ENCODE assay signal across 8 cellular contexts in the genomic region with DNA sequence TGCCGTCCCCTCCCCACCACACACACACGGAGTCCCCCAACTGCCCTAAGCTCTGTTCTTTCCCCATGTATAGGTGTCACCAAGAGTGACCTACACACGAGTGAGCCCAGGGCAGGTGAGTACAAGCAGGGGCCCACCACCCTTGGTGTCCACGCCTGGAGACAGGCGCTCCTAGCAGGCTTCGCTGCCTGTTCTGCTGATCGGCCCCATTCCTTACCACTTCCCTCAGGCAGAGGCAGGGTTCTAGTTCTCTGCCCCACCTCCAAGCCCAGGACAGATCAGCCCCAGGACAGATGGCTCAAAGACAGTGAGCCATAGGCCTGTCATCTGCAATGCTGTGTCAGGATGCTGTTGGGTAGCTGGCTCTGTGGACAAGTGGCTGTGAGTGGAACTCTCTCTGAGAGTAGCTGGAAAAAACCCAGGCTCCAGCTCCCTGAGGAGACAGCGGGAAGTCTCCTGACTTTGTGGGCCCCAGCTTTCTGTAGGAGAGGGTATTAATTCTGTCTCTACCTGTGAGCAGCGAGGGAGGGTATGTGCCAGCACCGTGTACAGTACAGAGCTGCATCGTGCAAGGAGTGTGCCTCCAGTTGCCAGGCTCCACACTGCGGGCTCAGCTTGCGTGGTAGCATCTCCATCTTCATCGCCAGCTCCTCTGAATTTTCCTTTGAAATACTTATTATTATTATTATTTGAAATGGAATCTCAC. TPM values are rescaled to one million over a fixed set of nuclear protein-coding genes. Genes with fewer than 3 reads are reported as not detected.
DNase-seq lines count a peak whose midpoint lies in the region; ATAC-seq and TF ChIP-seq lines count a peak whose summit lies in the region.

No MANE protein-coding gene starts in this region.

- H3K4me1 Mint-ChIP-seq in activated CD4-positive, alpha-beta T cell treated with anti-CD3 and anti-CD28 coated beads, Interleukin-2, amount 10 ng/mL, durations not matched to agents 24 days and 14 days: peaks cover 21% of the 10 kb centered on the region
- peaks cover 28% of the 10 kb centered on the region for H3K4me1 Mint-ChIP-seq in activated CD8-positive, alpha-beta T cell treated with anti-CD3 and anti-CD28 coated beads for 36 hours (ENCODE audit: low read depth)
- peaks cover 52% of the 10 kb centered on the region for H3K4me1 Mint-ChIP-seq in stimulated activated effector memory CD8-positive, alpha-beta T cell treated with anti-CD3 and anti-CD28 coated beads, Interleukin-12 subunit alpha, Interleukin-12 subunit beta, amount 100 ng/mL, for 72 hours

- no peaks in the 10 kb centered on the region for H3K9me3 Mint-ChIP-seq in activated CD4-positive, alpha-beta T cell treated with anti-CD3 and anti-CD28 coated beads, Interleukin-2, amount 10 ng/mL, durations not matched to agents 24 days and 14 days
- no peaks in the 10 kb centered on the region for H3K9me3 Mint-ChIP-seq in activated CD8-positive, alpha-beta T cell treated with anti-CD3 and anti-CD28 coated beads for 36 hours
- no peaks in the 10 kb centered on the region for H3K9me3 Mint-ChIP-seq in stimulated activated effector memory CD8-positive, alpha-beta T cell treated with anti-CD3 and anti-CD28 coated beads, Interleukin-12 subunit alpha, Interleukin-12 subunit beta, amount 100 ng/mL, for 72 hours

- no peaks in the 10 kb centered on the region for H3K27me3 Mint-ChIP-seq in activated CD4-positive, alpha-beta T cell treated with anti-CD3 and anti-CD28 coated beads, Interleukin-2, amount 10 ng/mL, durations not matched to agents 24 days and 14 days
- no peaks in the 10 kb centered on the region for H3K27me3 Mint-ChIP-seq in activated CD8-positive, alpha-beta T cell treated with anti-CD3 and anti-CD28 coated beads for 36 hours

- TF ChIP-seq CTCF in activated CD8-positive, alpha-beta T cell treated with anti-CD3 and anti-CD28 coated beads for 36 hours (IDR thresholded peaks at IDR 0.05): no peak

- CTCF ChIA-PET in activated CD8-positive, alpha-beta T cell treated with anti-CD3 and anti-CD28 coated beads for 36 hours (lab: Charles Lee): interaction anchor here (0.8 to 11.2 kb wide), 8 partner anchors 11 to 452 kb away, joined by 3 to 102 read pairs (median 12); a partner anchor contains a TSS

- H3K4me3 ChIP-seq in iPS-11a (ENCODE audit: low read depth, low read length): peak overlapping the region; percentile 72

- POLR2A ChIA-PET in activated CD8-positive, alpha-beta T cell treated with anti-CD3 and anti-CD28 coated beads for 36 hours (lab: Charles Lee): interaction anchor here (1.0 to 2.6 kb wide), 7 partner anchors 12 to 48 kb away, joined by 3 to 9 read pairs (median 5); no protein-coding TSS in a partner anchor

- peaks cover 31% of the 10 kb centered on the region for H3K36me3 Mint-ChIP-seq in activated CD4-positive, alpha-beta T cell treated with anti-CD3 and anti-CD28 coated beads, Interleukin-2, amount 10 ng/mL, durations not matched to agents 24 days and 14 days (ENCODE audit: low read depth)
- peaks cover 11% of the 10 kb centered on the region for H3K36me3 Mint-ChIP-seq in activated CD8-positive, alpha-beta T cell treated with anti-CD3 and anti-CD28 coated beads for 36 hours (ENCODE audit: low read depth)
- H3K36me3 Mint-ChIP-seq in stimulated activated effector memory CD8-positive, alpha-beta T cell treated with anti-CD3 and anti-CD28 coated beads, Interleukin-12 subunit alpha, Interleukin-12 subunit beta, amount 100 ng/mL, for 72 hours: peaks cover 33% of the 10 kb centered on the region

- intact Hi-C loops in activated CD4-positive, alpha-beta T cell treated with anti-CD3 and anti-CD28 coated beads, Interleukin-2, amount 10 ng/mL, durations not matched to agents 24 days and 14 days (cut with micrococcal nuclease): loop anchor here (5.0 to 10.0 kb wide), 4 partner anchors 195 to 842 kb away; a partner anchor contains a TSS
- intact Hi-C loops in activated CD8-positive, alpha-beta T cell treated with anti-CD3 and anti-CD28 coated beads for 36 hours (cut with micrococcal nuclease): no loop called here

- H3K4me3 Mint-ChIP-seq in activated CD4-positive, alpha-beta T cell treated with anti-CD3 and anti-CD28 coated beads, Interleukin-2, amount 10 ng/mL, durations not matched to agents 24 days and 14 days: peak overlapping the region; percentile 93
- peak overlapping the region; percentile 86 for H3K4me3 Mint-ChIP-seq in activated CD8-positive, alpha-beta T cell treated with anti-CD3 and anti-CD28 coated beads for 36 hours
- H3K4me3 Mint-ChIP-seq in stimulated activated effector memory CD8-positive, alpha-beta T cell treated with anti-CD3 and anti-CD28 coated beads, Interleukin-12 subunit alpha, Interleukin-12 subunit beta, amount 100 ng/mL, for 72 hours: peak overlapping the region; percentile 97

- H3K27ac Mint-ChIP-seq in activated CD4-positive, alpha-beta T cell treated with anti-CD3 and anti-CD28 coated beads, Interleukin-2, amount 10 ng/mL, durations not matched to agents 24 days and 14 days: peak overlapping the region; percentile 79
- H3K27ac Mint-ChIP-seq in activated CD8-positive, alpha-beta T cell treated with anti-CD3 and anti-CD28 coated beads for 36 hours: peak overlapping the region; percentile 76
- peak overlapping the region; percentile 92 for H3K27ac Mint-ChIP-seq in stimulated activated effector memory CD8-positive, alpha-beta T cell treated with anti-CD3 and anti-CD28 coated beads, Interleukin-12 subunit alpha, Interleukin-12 subunit beta, amount 100 ng/mL, for 72 hours

- no peak for DNase-seq in activated CD4-positive, alpha-beta T cell treated with anti-CD3 and anti-CD28 coated beads, Interleukin-2, amount 10 ng/mL, durations not matched to agents 24 days and 14 days
- DNase-seq in activated CD4-positive, alpha-beta T cell treated with anti-CD3 and anti-CD28 coated beads, Interleukin-2, amount 50 U/mL, for 1 hour: no peak
- DNase-seq in activated CD8-positive, alpha-beta T cell treated with anti-CD3 and anti-CD28 coated beads for 36 hours: no peak
- DNase-seq in stimulated activated effector memory CD8-positive, alpha-beta T cell treated with anti-CD3 and anti-CD28 coated beads, Interleukin-12 subunit alpha, Interleukin-12 subunit beta, amount 100 ng/mL, for 72 hours (ENCODE audit: low spot score in 2 of 2): no peak
- DNase-seq in DMS153 treated with DMSO at 0.1 percent for 48 hours (lab: John Stamatoyannopoulos, UW; ENCODE audit: unreplicated experiment) (no peak), Kasumi-1 (lab: John Stamatoyannopoulos, UW) (no peak), AML-193 (lab: John Stamatoyannopoulos, UW) (no peak)

- ATAC-seq in activated CD8-positive, alpha-beta T cell treated with anti-CD3 and anti-CD28 coated beads for 36 hours: no peak
- no peak for ATAC-seq in stimulated activated effector memory CD8-positive, alpha-beta T cell treated with anti-CD3 and anti-CD28 coated beads, Interleukin-12 subunit alpha, Interleukin-12 subunit beta, amount 100 ng/mL, for 72 hours

RNA-seq across cellular contexts. Expression of a gene that starts 0.9 kb away (rescaled TPM):
- 69.7 and 77.9 TPM in 2 replicates for total RNA-seq in activated CD4-positive, alpha-beta T cell treated with anti-CD3 and anti-CD28 coated beads, Interleukin-2, amount 10 ng/mL, durations not matched to agents 24 days and 14 days
- total RNA-seq in activated CD8-positive, alpha-beta T cell treated with anti-CD3 and anti-CD28 coated beads for 36 hours: 10 to 100 TPM; 46.7 to 50.2 TPM

RNA-seq across cellular contexts. Expression of a gene that starts 2.6 kb away (rescaled TPM):
- total RNA-seq in activated CD4-positive, alpha-beta T cell treated with anti-CD3 and anti-CD28 coated beads, Interleukin-2, amount 10 ng/mL, durations not matched to agents 24 days and 14 days: 20.0 and 20.1 TPM in 2 replicates
- 10 to 100 TPM in 1 of 2 experiments, 1 to 10 TPM in 1; 9.7 to 10.1 TPM for total RNA-seq in activated CD8-positive, alpha-beta T cell treated with anti-CD3 and anti-CD28 coated beads for 36 hours

RNA-seq across cellular contexts. Expression of a gene that starts 20.1 kb away (rescaled TPM):
- total RNA-seq in activated CD4-positive, alpha-beta T cell treated with anti-CD3 and anti-CD28 coated beads, Interleukin-2, amount 10 ng/mL, durations not matched to agents 24 days and 14 days: 91.3 and 91.4 TPM in 2 replicates
- 10 to 100 TPM; 54.8 to 59.3 TPM for total RNA-seq in activated CD8-positive, alpha-beta T cell treated with anti-CD3 and anti-CD28 coated beads for 36 hours

RNA-seq across cellular contexts. Expression of a gene that starts 23.5 kb away (rescaled TPM):
- 43.1 and 49.8 TPM in 2 replicates for total RNA-seq in activated CD4-positive, alpha-beta T cell treated with anti-CD3 and anti-CD28 coated beads, Interleukin-2, amount 10 ng/mL, durations not matched to agents 24 days and 14 days
- total RNA-seq in activated CD8-positive, alpha-beta T cell treated with anti-CD3 and anti-CD28 coated beads for 36 hours: 10 to 100 TPM; 22.8 to 22.9 TPM

RNA-seq across cellular contexts. Expression of a gene that starts 53.3 kb away (rescaled TPM):
- total RNA-seq in activated CD4-positive, alpha-beta T cell treated with anti-CD3 and anti-CD28 coated beads, Interleukin-2, amount 10 ng/mL, durations not matched to agents 24 days and 14 days: 5.6 and 6.4 TPM in 2 replicates
- total RNA-seq in activated CD8-positive, alpha-beta T cell treated with anti-CD3 and anti-CD28 coated beads for 36 hours: 10 to 100 TPM; 11.6 to 13.0 TPM
